In genomic region chr5:143862260-143862659, GRCh38 we compare ENCODE assay signal across 27 cellular contexts. TPM values are rescaled to one million over a fixed set of nuclear protein-coding genes. Genes with fewer than 3 reads are reported as not detected.
"Had no signal": no experiment of that assay in that cellular context is flagged by ENCODE, and none has a peak within 500 bp of the region (broad histone marks: within the 10 kb centered on the region; RNA-seq: fewer than 3 reads in every experiment).

No MANE protein-coding gene starts in this region.

- H3K27me3 ChIP-seq: heart left ventricle, spleen, tibial artery, upper lobe of left lung, vagina had no signal

- ATAC-seq: esophagus mucosa; heart left ventricle; mucosa of descending colon; naive thymus-derived CD8-positive, alpha-beta T cell; sciatic nerve; stimulated activated memory B cell treated with anti-CD40 and anti-IgM and Interleukin-4, amounts not matched to agents 10 μg/mL and 1 μg/mL and 100 μg/mL, for 72 hours had no signal

- H3K27ac ChIP-seq: heart left ventricle, spleen, tibial artery, upper lobe of left lung, vagina had no signal

- H3K4me3 ChIP-seq: heart left ventricle, mucosa of descending colon, spleen, tibial artery, upper lobe of left lung, vagina had no signal

- DNase-seq: effector memory CD4-positive, alpha-beta T cell; heart left ventricle; hippocampal formation; kidney glomerular epithelial cell; mammary epithelial cell; mucosa of descending colon; naive thymus-derived CD8-positive, alpha-beta T cell; posterior cingulate gyrus; spleen; stimulated activated CD4-positive, alpha-beta T cell treated with anti-CD3 and anti-CD28 coated beads, Interleukin-15, amount 100 ng/mL, for 24 hours; stimulated activated CD4-positive, alpha-beta T cell treated with anti-CD3 and anti-CD28 coated beads, Interleukin-1b, Interleukin-23, amount 100 ng/mL, for 48 hours; stimulated activated CD4-positive, alpha-beta T cell treated with anti-CD3 and anti-CD28 coated beads, Interleukin-4, amount 100 ng/mL, for 24 hours; tibial artery; upper lobe of left lung had no signal

- H3K36me3 ChIP-seq: heart left ventricle, spleen, tibial artery, upper lobe of left lung, vagina had no signal

- H3K4me1 ChIP-seq: spleen, tibial artery, upper lobe of left lung, vagina had no signal

RNA-seq across cellular contexts. Expression of gene HMHB1, which starts 50.3 kb away (rescaled TPM):
- total RNA-seq: esophagus mucosa; fibroblast of lung; frontal cortex; glomerular endothelial cell; heart left ventricle; lower leg skin; mammary epithelial cell; mucosa of descending colon; naive thymus-derived CD8-positive, alpha-beta T cell; osteocyte; pulmonary artery endothelial cell; sciatic nerve; skeletal muscle tissue; spleen; temporal lobe; upper lobe of left lung; vagina had no signal
- polyA plus RNA-seq: fibroblast of lung; heart left ventricle; mammary epithelial cell; naive thymus-derived CD8-positive, alpha-beta T cell; neural cell had no signal
